ENCODE assay signal across 8 cellular contexts in genomic region chr1:153598309-153599172, GRCh38. TPM values are rescaled to one million over a fixed set of nuclear protein-coding genes. Genes with fewer than 3 reads are reported as not detected.
DNase-seq lines count a peak whose midpoint lies in the region; ATAC-seq and TF ChIP-seq lines count a peak whose summit lies in the region.

No MANE protein-coding gene starts in this region.

- DNase-seq in CD1c-positive myeloid dendritic cell (ENCODE audit: extremely low spot score) (peak; percentile 54), NCI-H146 treated with DMSO at 0.1 percent for 48 hours (lab: John Stamatoyannopoulos, UW; ENCODE audit: unreplicated experiment) (peak; percentile 69), astrocyte of the cerebellum (ENCODE audit: low read depth) (peak; percentile 27), myocyte (ENCODE audit: low read depth) (peak; percentile 91), DMS79 (lab: John Stamatoyannopoulos, UW) (no peak)
- DNase-seq in NK-92 treated with Interleukin-12 subunit alpha and Interleukin-12 subunit beta, amount 100 ng/mL, for 24 hours (lab: John Stamatoyannopoulos, UW), result no peak

- no peak overlapping the region for H3K4me3 ChIP-seq in astrocyte of the cerebellum (ENCODE audit: low read depth, low read length)

- peak; percentile 48 for TF ChIP-seq POLR2A in GM18526 (IDR thresholded peaks at IDR 0.05; ENCODE audit: extremely low read depth, insufficient read length)

- in situ Hi-C loops in astrocyte of the cerebellum (cut with HindIII; ENCODE audit: low sequenced_read_pairs), result no loop called here

- ATAC-seq in HG02870 (IDR thresholded peaks at IDR 0.05; ENCODE audit: unreplicated experiment), result peak; percentile 95

- no peak for TF ChIP-seq CTCF in astrocyte of the cerebellum (IDR thresholded peaks at IDR 0.05; ENCODE audit: low read depth, low read length, missing control alignments)

RNA-seq across cellular contexts. Expression of gene S100A16, which starts 14.4 kb away (rescaled TPM):
- 591 and 800 TPM in 2 replicates for total RNA-seq in myocyte
- 646 TPM for polyA plus RNA-seq in myocyte (2012)

RNA-seq across cellular contexts. Expression of gene S100A14, which starts 17.6 kb away (rescaled TPM):
- not detected in 2 replicates for total RNA-seq in myocyte
- 0.13 TPM for polyA plus RNA-seq in myocyte (2012)

RNA-seq across cellular contexts. Expression of gene S100A13, which starts 28.8 kb away (rescaled TPM):
- total RNA-seq in myocyte, result 237 and 291 TPM in 2 replicates
- polyA plus RNA-seq in myocyte (2012), result 643 TPM

RNA-seq across cellular contexts. Expression of gene S100A1, which starts 29.7 kb away (rescaled TPM):
- 0.52 and 3.3 TPM in 2 replicates for total RNA-seq in myocyte
- 12.8 TPM for polyA plus RNA-seq in myocyte (2012)

RNA-seq across cellular contexts. Expression of gene S100A2, which starts 32.9 kb away (rescaled TPM):
- 6.4 and 7.1 TPM in 2 replicates for total RNA-seq in myocyte
- polyA plus RNA-seq in myocyte (2012), result 45.5 TPM

Comparison
In these comparisons a context has a peak if more than half of its experiments do, and no peak if none do; other contexts are left out.
1. DNase-seq: peak in CD1c-positive myeloid dendritic cell (single experiment), NCI-H146 treated with DMSO at 0.1 percent for 48 hours (single experiment), astrocyte of the cerebellum (single experiment) and myocyte (single experiment); none in NK-92 treated with Interleukin-12 subunit alpha and Interleukin-12 subunit beta, amount 100 ng/mL, for 24 hours (single experiment) and DMS79 (single experiment).